ENCODE assay signal across 26 cellular contexts in the genomic region with DNA sequence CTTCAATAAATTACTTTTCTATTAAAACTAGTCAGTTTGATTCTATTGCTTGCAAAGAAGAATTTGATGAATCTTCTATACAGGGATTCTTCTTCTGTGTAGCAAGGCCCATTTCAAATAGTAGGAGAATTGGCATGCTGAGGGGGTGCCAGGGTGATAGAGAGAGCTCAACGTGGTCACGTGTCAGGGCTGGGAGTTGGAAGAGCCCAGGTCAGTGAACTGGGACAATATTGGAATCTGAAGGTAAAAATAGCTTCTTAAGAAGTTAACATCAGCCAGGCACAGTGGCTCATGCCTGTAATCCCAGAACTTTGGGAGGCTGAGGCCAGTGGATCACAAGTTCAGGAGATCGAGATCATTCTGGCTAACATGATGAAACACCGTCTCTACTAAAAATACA.
DNase-seq lines count a peak whose midpoint lies in the region; ATAC-seq, FAIRE-seq and TF ChIP-seq lines count a peak whose summit lies in the region.
"Had no signal": no experiment of that assay in that cellular context is flagged by ENCODE, and none has a peak within 500 bp of the region (broad histone marks: within the 10 kb centered on the region; RNA-seq: fewer than 3 reads in every experiment).

No MANE protein-coding gene starts in this region.

- TF ChIP-seq EP300 in HepG2 (IDR thresholded peaks at IDR 0.05; ENCODE audit: low read depth in 2 of 2, low read length in 2 of 2) (no peak), HepG2 (CRISPR knock-in tag; IDR thresholded peaks at IDR 0.05; ENCODE audit: borderline replicate concordance) (no peak)

- no peak overlapping the region for H3K27ac ChIP-seq in lower lobe of right lung
- no peak overlapping the region for H3K27ac ChIP-seq in HepG2 (ENCODE audit: extremely low read length, insufficient read depth, low read length)
- H3K27ac ChIP-seq: BLaER1 had no signal

- DNase-seq in epithelial cell of proximal tubule (ENCODE audit: low read depth) (peak; percentile 19), osteocyte (ENCODE audit: extremely low spot score, unreplicated experiment) (peak; percentile 23), lower lobe of right lung (no peak), HepG2 (ENCODE audit: low spot score) (no peak), NCI-H345 (lab: John Stamatoyannopoulos, UW) (no peak)
- DNase-seq in stimulated activated naive B cell treated with anti-CD40 and anti-IgM and Interleukin-4, amounts not matched to agents 10 μg/mL and 1 μg/mL and 100 μg/mL, for 72 hours: no peak
- no peak for DNase-seq in T-helper 2 cell treated with Interferon-gamma antibody and Interleukin-4, amounts not matched to agents 5 μg/mL and 100 μg/mL, for 36 hours (ENCODE audit: low spot score)
- DNase-seq: 8988T; BE2C; CD4-positive, alpha-beta memory T cell; CD4-positive, CD25-positive, alpha-beta regulatory T cell; CD8-positive, alpha-beta memory T cell; COR-L47; DMS 273 treated with DMSO at 0.1 percent for 48 hours; DMS153; DMS53; DMS79; DND-41; EL; GDM1 had no signal

- no peaks in the 10 kb centered on the region for H3K36me3 Mint-ChIP-seq in osteocyte (ENCODE audit: unreplicated experiment)
- H3K36me3 Mint-ChIP-seq in stimulated activated naive B cell treated with anti-CD40 and anti-IgM and Interleukin-4, amounts not matched to agents 10 μg/mL and 1 μg/mL and 100 μg/mL, for 72 hours: peaks cover 0 to 3% of the 10 kb centered on the region in 2 donors
- no peaks in the 10 kb centered on the region for H3K36me3 Mint-ChIP-seq in T-helper 2 cell treated with Interferon-gamma antibody and Interleukin-4, amounts not matched to agents 5 μg/mL and 100 μg/mL, for 36 hours (ENCODE audit: low read depth)
- H3K36me3 Mint-ChIP-seq: CD14-positive monocyte; CD4-positive, alpha-beta memory T cell; CD4-positive, CD25-positive, alpha-beta regulatory T cell; CD8-positive, alpha-beta memory T cell had no signal

- H3K9ac ChIP-seq in HepG2 (ENCODE audit: insufficient read depth, low read depth, low read length): no peak overlapping the region
- H3K9ac ChIP-seq: BLaER1 had no signal

- no peak overlapping the region for H3K4me2 ChIP-seq in HepG2 (ENCODE audit: low read depth, low read length)
- H3K4me2 ChIP-seq: BLaER1 had no signal

- H3K27me3 Mint-ChIP-seq in osteocyte (ENCODE audit: unreplicated experiment): no peaks in the 10 kb centered on the region
- no peaks in the 10 kb centered on the region for H3K27me3 Mint-ChIP-seq in stimulated activated naive B cell treated with anti-CD40 and anti-IgM and Interleukin-4, amounts not matched to agents 10 μg/mL and 1 μg/mL and 100 μg/mL, for 72 hours
- no peaks in the 10 kb centered on the region for H3K27me3 Mint-ChIP-seq in T-helper 2 cell treated with Interferon-gamma antibody and Interleukin-4, amounts not matched to agents 5 μg/mL and 100 μg/mL, for 36 hours (ENCODE audit: low read depth)
- H3K27me3 Mint-ChIP-seq: CD4-positive, alpha-beta memory T cell; CD4-positive, CD25-positive, alpha-beta regulatory T cell had no signal

- H4K20me1 ChIP-seq in HepG2 (ENCODE audit: insufficient read depth, low read length): no peaks in the 10 kb centered on the region
- H4K20me1 ChIP-seq: BLaER1 had no signal

- no peaks in the 10 kb centered on the region for H3K36me3 ChIP-seq in lower lobe of right lung
- no peaks in the 10 kb centered on the region for H3K36me3 ChIP-seq in HepG2 (replicated peaks in 1 of 2; ENCODE audit: control insufficient read depth in 1 of 2, insufficient read depth in 2 of 2, low read length in 2 of 2)
- H3K36me3 ChIP-seq: BE2C, BLaER1 had no signal

- H3K4me3 ChIP-seq in epithelial cell of proximal tubule (ENCODE audit: low read depth, low read length): no peak overlapping the region
- H3K4me3 ChIP-seq in lower lobe of right lung: no peak overlapping the region
- no peak overlapping the region for H3K4me3 ChIP-seq in HepG2 (replicated peaks in 1 of 3; ENCODE audit: insufficient read depth in 1 of 3, low read depth in 2 of 3, low read length in 3 of 3)
- H3K4me3 ChIP-seq: BLaER1, GM12878 had no signal

- ATAC-seq in stimulated activated naive B cell treated with anti-CD40 and anti-IgM and Interleukin-4, amounts not matched to agents 10 μg/mL and 1 μg/mL and 100 μg/mL, for 72 hours (replicated peaks): no peak
- ATAC-seq in lower lobe of right lung (no peak), HepG2 (no peak)
- ATAC-seq: GM12878 had no signal

- H3K79me2 ChIP-seq in HepG2 (ENCODE audit: insufficient read depth, low read length): no peaks in the 10 kb centered on the region

- in situ Hi-C loops in HepG2 (cut with HindIII; ENCODE audit: extremely low pct_ligation_motif_present, low pct_unique_long_range_greater_than_20kb): no loop called here

- intact Hi-C loops in lower lobe of right lung (cut with DNase I): no loop called here
- intact Hi-C loops in HepG2 (cut with micrococcal nuclease; ENCODE audit: unreplicated experiment): no loop called here

- TF ChIP-seq POLR2A in HepG2 (IDR thresholded peaks at IDR 0.05; ENCODE audit: insufficient read depth in 1 of 2, low read depth in 2 of 2, low read length in 2 of 2): no peak

- CTCF ChIA-PET in HepG2 (lab: Yijun Ruan, JAX; ENCODE audit: low intra/inter-chr PET ratio, low total read pairs): no interaction called here

- H3K27me3 ChIP-seq in lower lobe of right lung (ENCODE audit: low read depth) (no peaks in the 10 kb centered on the region), HepG2 (ENCODE audit: control insufficient read depth in 1 of 2, insufficient read depth in 2 of 2, low read length in 2 of 2) (peaks cover 0 to 3% of the 10 kb centered on the region in 2 experiments; a peak in 1 of 5 replicates)
- H3K27me3 ChIP-seq: BE2C, BLaER1 had no signal

- FAIRE-seq in HepG2 (lab: Jason Lieb, UNC): no peak
- FAIRE-seq: A204.1, GM12878, GM12892, GM18507 had no signal

- H3K4me1 ChIP-seq in lower lobe of right lung (no peaks in the 10 kb centered on the region), HepG2 (ENCODE audit: insufficient read depth, low read length) (no peaks in the 10 kb centered on the region)
- H3K4me1 ChIP-seq: BE2C, BLaER1 had no signal

- POLR2A ChIA-PET in HepG2 (lab: Yijun Ruan, JAX): no interaction called here

- H3K27ac Mint-ChIP-seq in osteocyte (ENCODE audit: unreplicated experiment): no peak overlapping the region
- H3K27ac Mint-ChIP-seq in stimulated activated naive B cell treated with anti-CD40 and anti-IgM and Interleukin-4, amounts not matched to agents 10 μg/mL and 1 μg/mL and 100 μg/mL, for 72 hours: peak overlapping the region; percentile 6
- H3K27ac Mint-ChIP-seq in T-helper 2 cell treated with Interferon-gamma antibody and Interleukin-4, amounts not matched to agents 5 μg/mL and 100 μg/mL, for 36 hours: no peak overlapping the region
- H3K27ac Mint-ChIP-seq: CD14-positive monocyte; CD4-positive, alpha-beta memory T cell; CD4-positive, CD25-positive, alpha-beta regulatory T cell; CD8-positive, alpha-beta memory T cell had no signal

- TF ChIP-seq CTCF in epithelial cell of proximal tubule (conservative IDR thresholded peaks at IDR 0.05; ENCODE audit: low read depth, low read length): no peak
- no peak for TF ChIP-seq CTCF in osteocyte (IDR thresholded peaks at IDR 0.05)
- no peak for TF ChIP-seq CTCF in lower lobe of right lung (IDR thresholded peaks at IDR 0.05)
- TF ChIP-seq CTCF in HepG2 (CRISPR knock-in tag; IDR thresholded peaks at IDR 0.05): no peak

- H3K9me3 ChIP-seq in lower lobe of right lung (no peaks in the 10 kb centered on the region), HepG2 (ENCODE audit: low read length) (no peaks in the 10 kb centered on the region)
- H3K9me3 ChIP-seq: BE2C, BLaER1 had no signal

- WGBS in HepG2 (ENCODE audit: low lambda C conversion rate): 45% methylated on average over 4 of the region's 4 CpGs

- H3K4me3 Mint-ChIP-seq in osteocyte (ENCODE audit: unreplicated experiment): no peak overlapping the region
- H3K4me3 Mint-ChIP-seq in stimulated activated naive B cell treated with anti-CD40 and anti-IgM and Interleukin-4, amounts not matched to agents 10 μg/mL and 1 μg/mL and 100 μg/mL, for 72 hours: no peak overlapping the region
- no peak overlapping the region for H3K4me3 Mint-ChIP-seq in T-helper 2 cell treated with Interferon-gamma antibody and Interleukin-4, amounts not matched to agents 5 μg/mL and 100 μg/mL, for 36 hours
- H3K4me3 Mint-ChIP-seq: CD14-positive monocyte; CD4-positive, alpha-beta memory T cell; CD4-positive, CD25-positive, alpha-beta regulatory T cell; CD8-positive, alpha-beta memory T cell had no signal

- TF ChIP-seq RAD21 in HepG2 (CRISPR knock-in tag; IDR thresholded peaks at IDR 0.05): no peak

- no TSS peak for BruUV-seq in HepG2 (replicated peaks; lab: Mats Ljungman, UMichigan)

- H3K9me3 Mint-ChIP-seq in osteocyte (ENCODE audit: unreplicated experiment): no peaks in the 10 kb centered on the region
- no peaks in the 10 kb centered on the region for H3K9me3 Mint-ChIP-seq in stimulated activated naive B cell treated with anti-CD40 and anti-IgM and Interleukin-4, amounts not matched to agents 10 μg/mL and 1 μg/mL and 100 μg/mL, for 72 hours
- H3K9me3 Mint-ChIP-seq in T-helper 2 cell treated with Interferon-gamma antibody and Interleukin-4, amounts not matched to agents 5 μg/mL and 100 μg/mL, for 36 hours: no peaks in the 10 kb centered on the region

- H2AFZ ChIP-seq in HepG2 (ENCODE audit: low read length): no peak overlapping the region

- H3K4me1 Mint-ChIP-seq in osteocyte (ENCODE audit: unreplicated experiment): peaks cover 16% of the 10 kb centered on the region
- peaks cover 9 to 12% of the 10 kb centered on the region in 2 donors for H3K4me1 Mint-ChIP-seq in stimulated activated naive B cell treated with anti-CD40 and anti-IgM and Interleukin-4, amounts not matched to agents 10 μg/mL and 1 μg/mL and 100 μg/mL, for 72 hours
- no peaks in the 10 kb centered on the region for H3K4me1 Mint-ChIP-seq in T-helper 2 cell treated with Interferon-gamma antibody and Interleukin-4, amounts not matched to agents 5 μg/mL and 100 μg/mL, for 36 hours (ENCODE audit: low read depth)
- H3K4me1 Mint-ChIP-seq: CD14-positive monocyte; CD4-positive, alpha-beta memory T cell; CD4-positive, CD25-positive, alpha-beta regulatory T cell; CD8-positive, alpha-beta memory T cell had no signal

TF ChIP-seq in HepG2, 621 proteins besides CTCF, POLR2A, EP300 and RAD21 (continues in another document):
- TF ChIP-seq ZNF773 (CRISPR knock-in tag; IDR thresholded peaks at IDR 0.05; ENCODE audit: borderline replicate concordance) (no peak), ZNF234 (CRISPR knock-in tag; conservative IDR thresholded peaks at IDR 0.05) (no peak), SIN3B (IDR thresholded peaks at IDR 0.05; ENCODE audit: low read length) (no peak), ZNF30 (CRISPR knock-in tag; IDR thresholded peaks at IDR 0.05) (no peak), ZSCAN9 (CRISPR knock-in tag; IDR thresholded peaks at IDR 0.05; ENCODE audit: borderline replicate concordance) (no peak), BCL6 (CRISPR knock-in tag; IDR thresholded peaks at IDR 0.05) (no peak)

Comparison
In these comparisons a context has a peak if more than half of its experiments do, and no peak if none do; other contexts are left out.
1. DNase-seq: peak in epithelial cell of proximal tubule (single experiment) and osteocyte (single experiment); none in stimulated activated naive B cell treated with anti-CD40 and anti-IgM and Interleukin-4, amounts not matched to agents 10 μg/mL and 1 μg/mL and 100 μg/mL, for 72 hours (single experiment), lower lobe of right lung (single experiment), HepG2 (single experiment), T-helper 2 cell treated with Interferon-gamma antibody and Interleukin-4, amounts not matched to agents 5 μg/mL and 100 μg/mL, for 36 hours (single experiment) and NCI-H345 (single experiment).